In the genomic region with DNA sequence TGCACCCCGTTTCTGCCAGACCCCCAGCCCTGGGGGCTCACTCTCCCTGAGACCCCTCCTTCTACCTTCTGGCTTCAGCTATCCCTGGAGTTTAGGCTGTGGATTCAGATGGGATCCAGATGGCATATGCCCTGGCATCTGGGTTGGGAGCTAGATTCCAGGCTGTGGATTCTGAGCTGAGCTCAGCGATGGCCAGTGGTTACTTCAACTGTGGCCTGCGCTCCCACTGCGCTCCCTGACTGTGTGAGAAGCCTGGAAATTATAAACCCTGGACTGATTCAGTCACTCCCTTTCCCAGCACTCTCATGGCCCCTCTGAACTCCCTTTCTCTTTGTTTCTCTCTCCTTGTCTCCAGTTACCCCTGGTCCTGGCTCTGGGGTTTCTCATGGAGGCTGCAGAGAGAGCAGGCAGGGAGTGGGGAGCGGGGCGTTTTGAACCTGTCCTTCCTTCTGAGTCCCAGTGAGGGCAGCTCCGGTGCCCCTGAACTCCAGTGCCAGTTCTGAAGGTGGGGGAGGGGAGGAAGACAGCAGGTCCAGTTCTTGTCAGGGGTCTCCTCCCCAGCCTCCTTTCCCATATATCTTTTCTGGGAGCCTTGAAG, we compare ENCODE assay signal across 11 cellular contexts. TPM values are rescaled to one million over a fixed set of nuclear protein-coding genes. Genes with fewer than 3 reads are reported as not detected.
DNase-seq lines count a peak whose midpoint lies in the region; ATAC-seq and TF ChIP-seq lines count a peak whose summit lies in the region.
"Had no signal": no experiment of that assay in that cellular context is flagged by ENCODE, and none has a peak within 500 bp of the region (broad histone marks: within the 10 kb centered on the region; RNA-seq: fewer than 3 reads in every experiment).

No MANE protein-coding gene starts in this region.

- H3K4me1 Mint-ChIP-seq in T-helper 2 cell treated with Interferon-gamma antibody and Interleukin-4, amounts not matched to agents 5 μg/mL and 100 μg/mL, for 36 hours (ENCODE audit: low read depth) = peaks cover 6% of the 10 kb centered on the region

- no peaks in the 10 kb centered on the region for H3K36me3 ChIP-seq in kidney epithelial cell (ENCODE audit: control insufficient read depth, insufficient read depth, low read length)

- DNase-seq in ELR (ENCODE audit: low read depth) (peak; percentile 57), astrocyte of the hippocampus (ENCODE audit: low read depth, low spot score) (peak; percentile 51), kidney epithelial cell (ENCODE audit: low read depth) (no peak)
- no peak for DNase-seq in activated naive CD4-positive, alpha-beta T cell treated with Interleukin-2 at 50 U/mL for 16 hours
- no peak for DNase-seq in T-helper 2 cell treated with Interferon-gamma antibody and Interleukin-4, amounts not matched to agents 5 μg/mL and 100 μg/mL, for 36 hours (ENCODE audit: low spot score)
- DNase-seq: natural killer cell; NK-92 treated with Interleukin-12 subunit alpha and Interleukin-12 subunit beta, amount 100 ng/mL, for 24 hours; stimulated activated naive CD4-positive, alpha-beta T cell had no signal

- H3K4me3 ChIP-seq in kidney epithelial cell (ENCODE audit: low read depth, low read length) (peak overlapping the region; percentile 8), skin epidermis (peak overlapping the region in 3 of 7 experiments; percentile 13 to 52 (median 15))

- H3K36me3 Mint-ChIP-seq in T-helper 2 cell treated with Interferon-gamma antibody and Interleukin-4, amounts not matched to agents 5 μg/mL and 100 μg/mL, for 36 hours (ENCODE audit: low read depth) = no peaks in the 10 kb centered on the region
- H3K36me3 Mint-ChIP-seq: natural killer cell had no signal

- H3K27me3 ChIP-seq in kidney epithelial cell (ENCODE audit: control insufficient read depth, insufficient read depth, low read length) = no peaks in the 10 kb centered on the region

- ATAC-seq in HG02759 (IDR thresholded peaks at IDR 0.05; ENCODE audit: unreplicated experiment) (no peak), GM19351 (IDR thresholded peaks at IDR 0.05; ENCODE audit: unreplicated experiment) (no peak)
- ATAC-seq: natural killer cell had no signal

- peaks cover 17% of the 10 kb centered on the region for H3K27me3 Mint-ChIP-seq in T-helper 2 cell treated with Interferon-gamma antibody and Interleukin-4, amounts not matched to agents 5 μg/mL and 100 μg/mL, for 36 hours (ENCODE audit: low read depth)

- H3K27ac Mint-ChIP-seq in T-helper 2 cell treated with Interferon-gamma antibody and Interleukin-4, amounts not matched to agents 5 μg/mL and 100 μg/mL, for 36 hours = no peak overlapping the region

- H3K9me3 Mint-ChIP-seq in T-helper 2 cell treated with Interferon-gamma antibody and Interleukin-4, amounts not matched to agents 5 μg/mL and 100 μg/mL, for 36 hours = no peaks in the 10 kb centered on the region
- H3K9me3 Mint-ChIP-seq: natural killer cell had no signal

- H3K27ac ChIP-seq in skin epidermis = peak overlapping the region in 20 of 21 experiments; percentile 6 to 79 (median 58)

- no peak overlapping the region for H3K4me3 Mint-ChIP-seq in T-helper 2 cell treated with Interferon-gamma antibody and Interleukin-4, amounts not matched to agents 5 μg/mL and 100 μg/mL, for 36 hours
- H3K4me3 Mint-ChIP-seq: natural killer cell had no signal

- TF ChIP-seq CTCF in kidney epithelial cell (IDR thresholded peaks at IDR 0.05; ENCODE audit: insufficient read depth, low read length, poor library complexity, severe bottlenecking) = no peak

RNA-seq across cellular contexts. Expression of gene ARHGEF17, which starts 4.8 kb away (rescaled TPM):
- total RNA-seq in kidney epithelial cell = 25.5 and 31.1 TPM in 2 replicates

RNA-seq across cellular contexts. Expression of gene P2RY6, which starts 40.8 kb away (rescaled TPM):
- total RNA-seq in kidney epithelial cell = 4.5 and 6.1 TPM in 2 replicates

Comparison
In these comparisons a context has a peak if more than half of its experiments do, and no peak if none do; other contexts are left out.
1. DNase-seq: peak in ELR (single experiment) and astrocyte of the hippocampus (single experiment); none in kidney epithelial cell (single experiment), activated naive CD4-positive, alpha-beta T cell treated with Interleukin-2 at 50 U/mL for 16 hours (single experiment) and T-helper 2 cell treated with Interferon-gamma antibody and Interleukin-4, amounts not matched to agents 5 μg/mL and 100 μg/mL, for 36 hours (single experiment).